15 cellular contexts compared by ENCODE assay signal in the genomic region with DNA sequence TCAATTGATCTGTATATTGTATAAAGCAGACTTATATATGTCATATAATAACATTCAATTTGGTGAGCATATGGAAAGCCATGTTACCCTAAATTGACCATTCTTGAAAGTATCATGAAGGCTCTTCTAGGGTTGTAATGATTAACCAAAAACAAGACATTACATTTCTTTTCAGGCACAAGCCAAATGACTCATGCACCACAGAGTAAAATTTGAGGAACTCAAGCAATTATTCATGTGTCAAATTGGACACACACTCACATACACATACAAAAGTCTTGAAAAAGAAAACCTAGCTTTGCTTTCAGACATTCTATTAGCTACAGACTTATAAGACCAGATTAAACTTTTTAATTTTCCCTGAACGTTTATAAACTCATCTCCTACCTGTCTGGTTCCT.
A peak's percentile ranks its signal among the peaks of the same experiment; 100 is the strongest.
DNase-seq lines count a peak whose midpoint lies in the region; ATAC-seq and TF ChIP-seq lines count a peak whose summit lies in the region.
"Had no signal": no experiment of that assay in that cellular context is flagged by ENCODE, and none has a peak within 500 bp of the region (broad histone marks: within the 10 kb centered on the region; RNA-seq: fewer than 3 reads in every experiment).

No MANE protein-coding gene starts in this region.

- no peaks in the 10 kb centered on the region for H4K20me1 ChIP-seq in fibroblast of lung (ENCODE audit: control insufficient read depth, extremely low read depth, insufficient read depth, low read length)

- H3K79me2 ChIP-seq in fibroblast of lung (ENCODE audit: control insufficient read depth, insufficient read depth, low read length): no peaks in the 10 kb centered on the region

- H2BK120ac ChIP-seq in neuronal stem cell (ENCODE audit: low read depth, low read length): no peak overlapping the region

- no peak for TF ChIP-seq CTCF in fibroblast of lung (conservative IDR thresholded peaks at IDR 0.05 in 1 of 2, IDR thresholded peaks at IDR 0.05 in 1 of 2; ENCODE audit: low read depth in 1 of 2, low read length in 2 of 2)

- no peaks in the 10 kb centered on the region for H3K79me1 ChIP-seq in neuronal stem cell (ENCODE audit: low read depth, low read length)

- H3K9me3 ChIP-seq in fibroblast of lung (ENCODE audit: control insufficient read depth, insufficient read depth, low read depth, low read length) (no peaks in the 10 kb centered on the region), neuronal stem cell (replicated peaks in 1 of 2; ENCODE audit: control insufficient read depth in 2 of 2, insufficient read depth in 1 of 2, low read depth in 1 of 2, low read length in 2 of 2) (no peaks in the 10 kb centered on the region)
- H3K9me3 ChIP-seq: right lobe of liver, thyroid gland had no signal

- H3K23ac ChIP-seq in neuronal stem cell (ENCODE audit: low read depth, low read length, poor library complexity): no peak overlapping the region

- peaks cover 2% of the 10 kb centered on the region for H3K4me1 ChIP-seq in fibroblast of lung (ENCODE audit: control insufficient read depth, extremely low read depth, insufficient read depth, low read length)
- H3K4me1 ChIP-seq in neuronal stem cell (ENCODE audit: control insufficient read depth in 2 of 2, insufficient read depth in 1 of 2, low read depth in 1 of 2, low read length in 2 of 2): no peaks in the 10 kb centered on the region
- H3K4me1 ChIP-seq: thyroid gland had no signal

- H3K18ac ChIP-seq in neuronal stem cell (ENCODE audit: low read length): no peak overlapping the region

- no peak overlapping the region for H2AFZ ChIP-seq in fibroblast of lung (ENCODE audit: low read length)
- no peak overlapping the region for H2AFZ ChIP-seq in neuronal stem cell (ENCODE audit: low read length)
- H2AFZ ChIP-seq: GM23338 had no signal

- H4K8ac ChIP-seq in neuronal stem cell (ENCODE audit: low read depth, low read length): no peak overlapping the region

- H4K91ac ChIP-seq in neuronal stem cell (ENCODE audit: low read depth, low read length, poor library complexity): no peak overlapping the region

- H2AK5ac ChIP-seq in neuronal stem cell (ENCODE audit: low read depth, low read length): no peak overlapping the region

- H2BK15ac ChIP-seq in neuronal stem cell (ENCODE audit: low read length): no peak overlapping the region

- H3K36me3 ChIP-seq in fibroblast of lung (ENCODE audit: control insufficient read depth, insufficient read depth, low read length) (no peaks in the 10 kb centered on the region), neuronal stem cell (replicated peaks in 1 of 2; ENCODE audit: control insufficient read depth in 2 of 2, insufficient read depth in 2 of 2, low read length in 2 of 2) (no peaks in the 10 kb centered on the region)
- H3K36me3 ChIP-seq: right lobe of liver, thyroid gland had no signal

- peak; percentile 51 for DNase-seq in EL
- peak; percentile 26 for DNase-seq in NCI-H446 treated with DMSO at 0.1 percent for 48 hours (lab: John Stamatoyannopoulos, UW)
- peak; percentile 81 to 87 for DNase-seq in fibroblast of lung (ENCODE audit: low read depth in 2 of 2)
- DNase-seq in AG08395 (ENCODE audit: low spot score): no peak
- no peak for DNase-seq in neuronal stem cell (ENCODE audit: low spot score)
- DNase-seq: activated B cell treated with CpG ODN at 0.5 μM for 24 hours; activated T-cell treated with anti-CD3 and anti-CD28 coated beads, Interleukin-2, amount 50 U/mL, for 24 hours; immature natural killer cell; NCI-H510A treated with DMSO at 0.1 percent for 48 hours; right lobe of liver; thyroid gland had no signal

- no CpG with 5 or more reads among the region's 1 CpG for WGBS in neuronal stem cell (ENCODE audit: extremely low coverage in 2 of 2, insufficient read length in 2 of 2, insufficient replicate concordance in 1 of 2), 2 donors

- no peak overlapping the region for H2BK5ac ChIP-seq in neuronal stem cell (ENCODE audit: low read length)

- H3K4me3 ChIP-seq in fibroblast of lung (replicated peaks in 1 of 4; ENCODE audit: control extremely low read depth in 1 of 4, insufficient read depth in 1 of 4, low read depth in 3 of 4, low read length in 4 of 4) (no peak overlapping the region), neuronal stem cell (ENCODE audit: low read length in 2 of 2) (no peak overlapping the region)
- H3K4me3 ChIP-seq: GM23338, right lobe of liver, thyroid gland had no signal

- no peak overlapping the region for H2BK12ac ChIP-seq in neuronal stem cell (ENCODE audit: low read length)

- H3K27ac ChIP-seq in fibroblast of lung (ENCODE audit: insufficient read depth, low read length): no peak overlapping the region
- no peak overlapping the region for H3K27ac ChIP-seq in neuronal stem cell (replicated peaks; ENCODE audit: low read length)
- H3K27ac ChIP-seq: right lobe of liver, thyroid gland had no signal

- no peak overlapping the region for H3K4me2 ChIP-seq in fibroblast of lung (ENCODE audit: extremely low read depth, insufficient read depth, low read length)
- no peak overlapping the region for H3K4me2 ChIP-seq in neuronal stem cell (ENCODE audit: insufficient read depth, low read length, poor library complexity, severe bottlenecking)
- H3K4me2 ChIP-seq: GM23338 had no signal

- H3K9ac ChIP-seq in fibroblast of lung (ENCODE audit: insufficient read depth, low read length) (no peak overlapping the region), neuronal stem cell (ENCODE audit: low read depth, low read length, poor library complexity) (no peak overlapping the region)

- ATAC-seq in HG02970 (IDR thresholded peaks at IDR 0.05; ENCODE audit: low FRiP score, unreplicated experiment): peak; percentile 59
- no peak for ATAC-seq in GM19351 (IDR thresholded peaks at IDR 0.05; ENCODE audit: unreplicated experiment)
- no peak for ATAC-seq in GM21619 (IDR thresholded peaks at IDR 0.05; ENCODE audit: unreplicated experiment)
- ATAC-seq: GM23338, right lobe of liver had no signal

- H3K27me3 ChIP-seq in fibroblast of lung (ENCODE audit: control insufficient read depth, insufficient read depth, low read length) (no peaks in the 10 kb centered on the region), neuronal stem cell (ENCODE audit: control insufficient read depth in 3 of 3, insufficient read depth in 3 of 3, low read depth in 1 of 3, low read length in 3 of 3) (no peaks in the 10 kb centered on the region)
- H3K27me3 ChIP-seq: right lobe of liver, thyroid gland had no signal

- no peak overlapping the region for H3K4ac ChIP-seq in neuronal stem cell (ENCODE audit: low read length)

- H3K14ac ChIP-seq in neuronal stem cell (ENCODE audit: low read length): no peak overlapping the region

Comparison
In these comparisons a context has a peak if more than half of its experiments do, and no peak if none do; other contexts are left out.
1. DNase-seq: peak in EL (single experiment), NCI-H446 treated with DMSO at 0.1 percent for 48 hours (single experiment) and fibroblast of lung (2 of 2); none in AG08395 (single experiment) and neuronal stem cell (single experiment).